Comparison of ENCODE assay signal across 16 cellular contexts in the genomic region with DNA sequence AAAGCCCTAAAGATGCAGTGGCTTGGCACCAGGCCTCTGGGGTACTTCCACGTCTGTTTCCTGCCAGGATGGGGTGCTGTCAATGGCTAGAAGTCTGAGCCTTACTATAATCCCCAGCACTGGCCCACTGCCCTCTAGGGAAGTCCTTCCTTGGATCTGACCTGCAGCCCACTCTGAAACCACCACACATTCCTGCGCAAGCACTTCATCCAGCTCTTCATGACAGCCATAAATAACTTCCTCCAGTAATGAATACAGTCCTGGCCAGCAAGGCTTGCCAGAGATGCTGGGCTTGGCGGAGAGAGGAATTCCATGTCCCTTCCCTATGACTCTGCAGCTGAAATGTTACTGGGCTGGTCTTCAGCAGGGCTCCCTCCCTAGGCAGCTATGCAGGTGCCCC. TPM values are rescaled to one million over a fixed set of nuclear protein-coding genes. Genes with fewer than 3 reads are reported as not detected.
DNase-seq lines count a peak whose midpoint lies in the region; ATAC-seq, FAIRE-seq and TF ChIP-seq lines count a peak whose summit lies in the region.
"Had no signal": no experiment of that assay in that cellular context is flagged by ENCODE, and none has a peak within 500 bp of the region (broad histone marks: within the 10 kb centered on the region; RNA-seq: fewer than 3 reads in every experiment).

No MANE protein-coding gene starts in this region.

- H3K27ac Mint-ChIP-seq in HFFc6 = no peak overlapping the region
- H3K27ac Mint-ChIP-seq: effector memory CD8-positive, alpha-beta T cell; T-helper 1 cell treated with Interleukin-12 subunit alpha and Interleukin-12 subunit beta and Interleukin-4 antibody, amounts not matched to agents 30 μg/mL and 1 μg/mL, for 36 hours had no signal

- DNase-seq in HFFc6 (peak; percentile 56), choroid plexus epithelial cell (ENCODE audit: low read depth) (peak; percentile 59), islet precursor cell (peak; percentile 79), urothelium cell line (ENCODE audit: low spot score) (peak; percentile 47), NCI-H526 treated with DMSO at 0.1 percent for 48 hours (lab: John Stamatoyannopoulos, UW) (no peak), UCSD-AML1 (lab: John Stamatoyannopoulos, UW; ENCODE audit: unreplicated experiment) (no peak), DMS79 treated with DMSO at 0.1 percent for 48 hours (lab: John Stamatoyannopoulos, UW) (no peak)
- DNase-seq: Calu3; effector memory CD8-positive, alpha-beta T cell; NCI-H1417; nucleus accumbens; PC-9 had no signal

- H3K9me3 Mint-ChIP-seq in HFFc6 = no peaks in the 10 kb centered on the region
- H3K9me3 Mint-ChIP-seq: effector memory CD8-positive, alpha-beta T cell; T-helper 1 cell treated with Interleukin-12 subunit alpha and Interleukin-12 subunit beta and Interleukin-4 antibody, amounts not matched to agents 30 μg/mL and 1 μg/mL, for 36 hours had no signal

- no peaks in the 10 kb centered on the region for H3K36me3 Mint-ChIP-seq in HFFc6 (ENCODE audit: low read depth)

- TF ChIP-seq CTCF in HFFc6 (IDR thresholded peaks at IDR 0.05) = no peak
- TF ChIP-seq CTCF in choroid plexus epithelial cell (conservative IDR thresholded peaks at IDR 0.05; ENCODE audit: low read depth, low read length) = no peak

- no peak for FAIRE-seq in urothelium cell line (lab: Jason Lieb, UNC)

- no peak for ATAC-seq in GM19023 (IDR thresholded peaks at IDR 0.05; ENCODE audit: unreplicated experiment)
- ATAC-seq: effector memory CD8-positive, alpha-beta T cell had no signal

- H3K27me3 Mint-ChIP-seq in HFFc6 (ENCODE audit: insufficient read depth) = peaks cover 35% of the 10 kb centered on the region

- H3K4me1 Mint-ChIP-seq in HFFc6 (ENCODE audit: low read depth) = peaks cover 18% of the 10 kb centered on the region

- H3K4me3 ChIP-seq in choroid plexus epithelial cell (ENCODE audit: low read depth, low read length) = no peak overlapping the region
- H3K4me3 ChIP-seq: ascending aorta, PC-9 had no signal

- no peak overlapping the region for H3K4me3 Mint-ChIP-seq in HFFc6
- H3K4me3 Mint-ChIP-seq: effector memory CD8-positive, alpha-beta T cell; T-helper 1 cell treated with Interleukin-12 subunit alpha and Interleukin-12 subunit beta and Interleukin-4 antibody, amounts not matched to agents 30 μg/mL and 1 μg/mL, for 36 hours had no signal

RNA-seq across cellular contexts. Expression of gene ALPL, which starts 32.6 kb away (rescaled TPM):
- total RNA-seq in HFFc6 (2021; fragmentation: NEBNext Ultra II Directional; extraction: Animal tissue kit (Norgen Biotek cat#: 25700)) = under 1 TPM in 2 of 6 experiments, not detected in 4; 0.19 to 0.21 TPM
- total RNA-seq: lung microvascular endothelial cell, PC-9 had no signal

Comparison
In these comparisons a context has a peak if more than half of its experiments do, and no peak if none do; other contexts are left out.
1. DNase-seq: peak in HFFc6 (single experiment), choroid plexus epithelial cell (single experiment), islet precursor cell (single experiment) and urothelium cell line (single experiment); none in NCI-H526 treated with DMSO at 0.1 percent for 48 hours (single experiment), UCSD-AML1 (single experiment) and DMS79 treated with DMSO at 0.1 percent for 48 hours (single experiment).